Comparison of ENCODE assay signal across 20 cellular contexts in genomic region chr7:67398916-67399315, GRCh38.
A peak's percentile ranks its signal among the peaks of the same experiment; 100 is the strongest.
DNase-seq lines count a peak whose midpoint lies in the region; ATAC-seq, FAIRE-seq and TF ChIP-seq lines count a peak whose summit lies in the region.
"Had no signal": no experiment of that assay in that cellular context is flagged by ENCODE, and none has a peak within 500 bp of the region (broad histone marks: within the 10 kb centered on the region; RNA-seq: fewer than 3 reads in every experiment).

No MANE protein-coding gene starts in this region.

- H3K4me2 ChIP-seq in K562 (ENCODE audit: insufficient read depth, low read length) (no peak overlapping the region), MM.1S (ENCODE audit: low read depth, low read length) (no peak overlapping the region)
- H3K4me2 ChIP-seq: BLaER1 had no signal

- POLR2A ChIA-PET in K562 (lab: Yijun Ruan, JAX), result interaction anchor here (0.5 kb wide), 1 partner anchor 312 kb away, joined by 3 read pairs; no protein-coding TSS in a partner anchor

- H3F3A ChIP-seq in MM.1S (ENCODE audit: insufficient read depth, low read length), result no peaks in the 10 kb centered on the region

- no peaks in the 10 kb centered on the region for H3K4me1 ChIP-seq in BE2C
- H3K4me1 ChIP-seq in K562 (replicated peaks in 1 of 2; ENCODE audit: control insufficient read depth in 2 of 2, insufficient read depth in 2 of 2, low read length in 2 of 2), result no peaks in the 10 kb centered on the region; a peak in 1 of 5 replicates
- no peaks in the 10 kb centered on the region for H3K4me1 ChIP-seq in kidney (ENCODE audit: control insufficient read depth in 1 of 2, insufficient read depth in 1 of 2, low read depth in 1 of 2, low read length in 2 of 2)
- H3K4me1 ChIP-seq in MM.1S (ENCODE audit: low read length), result no peaks in the 10 kb centered on the region
- H3K4me1 ChIP-seq: BLaER1, Caco-2 had no signal

- H3K9ac ChIP-seq in K562 (ENCODE audit: insufficient read depth in 1 of 2, low read depth in 2 of 2, low read length in 2 of 2) (no peak overlapping the region), kidney (ENCODE audit: low read length in 2 of 2) (no peak overlapping the region), MM.1S (ENCODE audit: low read length) (no peak overlapping the region)
- H3K9ac ChIP-seq: BLaER1, GM23248 had no signal

- under 1% methylated on average over 7 of the region's 7 CpGs for WGBS in K562 (ENCODE audit: insufficient coverage, low coverage, missing lambda C conversion rate)

- H2AFZ ChIP-seq in K562 (ENCODE audit: low read depth, low read length), result no peak overlapping the region
- no peak overlapping the region for H2AFZ ChIP-seq in MM.1S (ENCODE audit: low read length)
- H2AFZ ChIP-seq: GM23248 had no signal

- TF ChIP-seq EP300 in K562 (IDR thresholded peaks at IDR 0.05; ENCODE audit: low read length), result no peak

- no peak overlapping the region for H3K4me3 ChIP-seq in BE2C (ENCODE audit: low read depth, low read length)
- H3K4me3 ChIP-seq in K562, result no peak overlapping the region
- H3K4me3 ChIP-seq in kidney (ENCODE audit: low read length in 2 of 2), result no peak overlapping the region
- H3K4me3 ChIP-seq in MM.1S (ENCODE audit: low read length), result no peak overlapping the region
- H3K4me3 ChIP-seq: BLaER1, GM23248 had no signal

- TF ChIP-seq CTCF in BE2C (IDR thresholded peaks at IDR 0.05; ENCODE audit: low read depth, low read length), result no peak
- no peak for TF ChIP-seq CTCF in K562 (IDR thresholded peaks at IDR 0.05 in 2 of 3, conservative IDR thresholded peaks at IDR 0.05 in 1 of 3; ENCODE audit: insufficient read depth in 2 of 3, low read depth in 1 of 3, low read length in 3 of 3)
- TF ChIP-seq CTCF in kidney (IDR thresholded peaks at IDR 0.05; ENCODE audit: borderline replicate concordance, extremely low read depth, insufficient read depth), result no peak
- TF ChIP-seq CTCF in MM.1S (IDR thresholded peaks at IDR 0.05; ENCODE audit: low read length), result no peak

- CTCF ChIA-PET in K562 (lab: Yijun Ruan, JAX; ENCODE audit: low intra/inter-chr PET ratio), result no interaction called here

- H3K9me2 ChIP-seq in MM.1S (replicated peaks; ENCODE audit: insufficient read depth, low read length), result no peaks in the 10 kb centered on the region

- FAIRE-seq in K562 (lab: Jason Lieb, UNC), result no peak
- no peak for FAIRE-seq in kidney (lab: Jason Lieb, UNC)
- FAIRE-seq: G401.6, GM12892 had no signal

- intact Hi-C loops in K562 (cut with micrococcal nuclease) (no loop called here), kidney (cut with DNase I) (no loop called here)

- H3K27me3 ChIP-seq in BE2C, result no peaks in the 10 kb centered on the region
- H3K27me3 ChIP-seq in K562 (ENCODE audit: control insufficient read depth in 2 of 2, insufficient read depth in 2 of 2, low read length in 2 of 2), result peaks cover 0 to 9% of the 10 kb centered on the region in 2 experiments; a peak in 3 of 5 replicates
- no peaks in the 10 kb centered on the region for H3K27me3 ChIP-seq in MM.1S (replicated peaks; ENCODE audit: insufficient read depth, low read length)
- H3K27me3 ChIP-seq: BLaER1 had no signal

- H3K9me3 ChIP-seq in BE2C, result no peaks in the 10 kb centered on the region
- no peaks in the 10 kb centered on the region for H3K9me3 ChIP-seq in K562 (replicated peaks; ENCODE audit: control insufficient read depth, insufficient read depth, low read depth, low read length)
- H3K9me3 ChIP-seq in kidney (ENCODE audit: control insufficient read depth in 1 of 2, low read length in 2 of 2), result peaks cover 2 to 13% of the 10 kb centered on the region in 2 donors
- H3K9me3 ChIP-seq in MM.1S (replicated peaks; ENCODE audit: insufficient read depth, low read length), result no peaks in the 10 kb centered on the region
- H3K9me3 ChIP-seq: Caco-2 had no signal

- TF ChIP-seq POLR2A in K562 (conservative IDR thresholded peaks at IDR 0.05), result no peak

- H4K20me1 ChIP-seq in K562 (replicated peaks; ENCODE audit: control insufficient read depth, insufficient read depth, low read length) (no peaks in the 10 kb centered on the region), MM.1S (ENCODE audit: insufficient read depth, low read length) (no peaks in the 10 kb centered on the region)
- H4K20me1 ChIP-seq: BLaER1 had no signal

- in situ Hi-C loops in K562 (cut with MboI), result no loop called here

- no peak for TF ChIP-seq RAD21 in K562 (CRISPR knock-in tag; conservative IDR thresholded peaks at IDR 0.05 in 1 of 2, IDR thresholded peaks at IDR 0.05 in 1 of 2)

- peak; percentile 64 for ATAC-seq in K562
- ATAC-seq: CD8-positive, alpha-beta T cell; HCT116 had no signal

- BruUV-seq in K562 (replicated peaks; lab: Mats Ljungman, UMichigan), result no TSS peak

- H3K79me2 ChIP-seq in K562 (ENCODE audit: control insufficient read depth, insufficient read depth, low read length) (no peaks in the 10 kb centered on the region), MM.1S (ENCODE audit: low read length) (no peaks in the 10 kb centered on the region)

- H3K36me3 ChIP-seq in BE2C (no peaks in the 10 kb centered on the region), K562 (ENCODE audit: control insufficient read depth, insufficient read depth, low read length) (no peaks in the 10 kb centered on the region), kidney (ENCODE audit: control insufficient read depth in 1 of 2, insufficient read depth in 2 of 2, low read length in 2 of 2) (no peaks in the 10 kb centered on the region), MM.1S (replicated peaks; ENCODE audit: insufficient read depth, low read length) (no peaks in the 10 kb centered on the region)
- H3K36me3 ChIP-seq: BLaER1 had no signal

- DNase-seq in BE2C (peak; percentile 22), HuH-7 (ENCODE audit: low spot score) (peak; percentile 34), K562 (ENCODE audit: extremely low read depth in 1 of 4, low spot score in 3 of 4) (no peak), kidney (peak; percentile 31), MM.1S (no peak), SIG-M5 treated with dmso at 0.1 percent for 504 hours (lab: John Stamatoyannopoulos, UW; ENCODE audit: unreplicated experiment) (no peak), NOMO-1 (lab: John Stamatoyannopoulos, UW; ENCODE audit: unreplicated experiment in 2 of 2) (no peak), NCI-H748 treated with DMSO at 0.1 percent for 48 hours (lab: John Stamatoyannopoulos, UW) (no peak)
- DNase-seq: Caco-2; CD4-positive, CD25-positive, alpha-beta regulatory T cell; CD8-positive, alpha-beta T cell; DMS153; DND-41; GM23248; H9 had no signal

- H3K9me1 ChIP-seq in K562 (ENCODE audit: control insufficient read depth, insufficient read depth, low read length), result no peaks in the 10 kb centered on the region

- H3K27ac ChIP-seq in K562 (ENCODE audit: extremely low read depth, low read depth, low read length) (no peak overlapping the region), kidney (ENCODE audit: low read depth in 2 of 2, low read length in 2 of 2) (no peak overlapping the region), MM.1S (ENCODE audit: low read length) (no peak overlapping the region)
- H3K27ac ChIP-seq: BLaER1, C4-2B, GM23248 had no signal

TF ChIP-seq in K562, 482 proteins besides CTCF, POLR2A, EP300 and RAD21:
- TF ChIP-seq SIX5 (IDR thresholded peaks at IDR 0.05; ENCODE audit: borderline replicate concordance in 1 of 2, insufficient read depth in 1 of 2, low read depth in 1 of 2, low read length in 2 of 2) (no peak), MTF1 (CRISPR knock-in tag; IDR thresholded peaks at IDR 0.05; ENCODE audit: borderline replicate concordance) (no peak), NCOR1 (IDR thresholded peaks at IDR 0.05) (no peak), BRD4 (IDR thresholded peaks at IDR 0.05) (no peak), FOXP1 (CRISPR knock-in tag; IDR thresholded peaks at IDR 0.05) (no peak), GMEB1 (CRISPR knock-in tag; IDR thresholded peaks at IDR 0.05) (no peak), MITF (IDR thresholded peaks at IDR 0.05) (no peak), MYC (IDR thresholded peaks at IDR 0.05; ENCODE audit: low read depth, low read length) (no peak), MYC (CRISPR knock-in tag; IDR thresholded peaks at IDR 0.05; ENCODE audit: borderline replicate concordance, low read depth) (no peak), CREB3L1 (IDR thresholded peaks at IDR 0.05; ENCODE audit: borderline replicate concordance, low read depth) (no peak), ZNF696 (CRISPR knock-in tag; conservative IDR thresholded peaks at IDR 0.05) (no peak)
TF ChIP-seq in K562: peak in this region for 0.

Comparison
In these comparisons a context has a peak if more than half of its experiments do, and no peak if none do; other contexts are left out.
1. DNase-seq: peak in BE2C (single experiment), HuH-7 (single experiment) and kidney (single experiment); none in K562 (0 of 4), MM.1S (single experiment), SIG-M5 treated with dmso at 0.1 percent for 504 hours (single experiment), NOMO-1 (0 of 2) and NCI-H748 treated with DMSO at 0.1 percent for 48 hours (single experiment).